In genomic region chr6:111842271-111842822, GRCh38 we compare ENCODE assay signal across 18 cellular contexts. TPM values are rescaled to one million over a fixed set of nuclear protein-coding genes. Genes with fewer than 3 reads are reported as not detected.
A peak's percentile ranks its signal among the peaks of the same experiment; 100 is the strongest.
DNase-seq lines count a peak whose midpoint lies in the region; ATAC-seq, FAIRE-seq and TF ChIP-seq lines count a peak whose summit lies in the region.
"Had no signal": no experiment of that assay in that cellular context is flagged by ENCODE, and none has a peak within 500 bp of the region (broad histone marks: within the 10 kb centered on the region; RNA-seq: fewer than 3 reads in every experiment).

No MANE protein-coding gene starts in this region.

- peaks cover 32% of the 10 kb centered on the region for H3K4me1 Mint-ChIP-seq in astrocyte (ENCODE audit: low read depth, unreplicated experiment)
- peaks cover 0 to 56% (median 0%) of the 10 kb centered on the region in 7 donors for H3K4me1 Mint-ChIP-seq in naive thymus-derived CD4-positive, alpha-beta T cell

- H3K9ac ChIP-seq in astrocyte (ENCODE audit: low read length): peak overlapping the region; percentile 49

- no peaks in the 10 kb centered on the region for H3K9me3 ChIP-seq in left ventricle myocardium inferior (replicated peaks)
- no peaks in the 10 kb centered on the region for H3K9me3 ChIP-seq in astrocyte (ENCODE audit: insufficient read depth, low read depth, low read length)
- no peaks in the 10 kb centered on the region for H3K9me3 ChIP-seq in naive thymus-derived CD4-positive, alpha-beta T cell (ENCODE audit: control insufficient read depth in 2 of 3, low read length in 3 of 3)

- TF ChIP-seq CTCF in left ventricle myocardium inferior (IDR thresholded peaks at IDR 0.05; ENCODE audit: borderline replicate concordance): no peak
- TF ChIP-seq CTCF in astrocyte (IDR thresholded peaks at IDR 0.05; ENCODE audit: insufficient read depth, low read depth, low read length): no peak

- H3K4me1 ChIP-seq in left ventricle myocardium inferior (peaks cover 87% of the 10 kb centered on the region), astrocyte (ENCODE audit: insufficient read depth, low read length) (peaks cover 46% of the 10 kb centered on the region)
- H3K4me1 ChIP-seq in naive thymus-derived CD4-positive, alpha-beta T cell (ENCODE audit: control insufficient read depth in 2 of 2, insufficient read depth in 2 of 2, low read length in 2 of 2): peaks cover 99 to 100% of the 10 kb centered on the region in 2 donors

- no peak for ATAC-seq in naive thymus-derived CD4-positive, alpha-beta T cell
- no peak for ATAC-seq in HG03342 (IDR thresholded peaks at IDR 0.05; ENCODE audit: unreplicated experiment)
- ATAC-seq: stimulated activated naive B cell treated with anti-CD40 and anti-IgM and Interleukin-4, amounts not matched to agents 10 μg/mL and 1 μg/mL and 100 μg/mL, for 72 hours had no signal

- FAIRE-seq in astrocyte (lab: Jason Lieb, UNC): no peak
- FAIRE-seq: D721Med had no signal

- H3K27ac ChIP-seq in left ventricle myocardium inferior (replicated peaks) (peak overlapping the region; percentile 53), astrocyte (ENCODE audit: low read depth, low read length) (peak overlapping the region; percentile 77)
- H3K27ac ChIP-seq in naive thymus-derived CD4-positive, alpha-beta T cell (ENCODE audit: low read depth, low read length): peak overlapping the region; percentile 62

- H3K36me3 ChIP-seq in left ventricle myocardium inferior (no peaks in the 10 kb centered on the region), astrocyte (ENCODE audit: insufficient read depth, low read length) (no peaks in the 10 kb centered on the region)
- peaks cover 0 to 8% (median 0%) of the 10 kb centered on the region in 3 experiments for H3K36me3 ChIP-seq in naive thymus-derived CD4-positive, alpha-beta T cell (ENCODE audit: control insufficient read depth in 2 of 3, insufficient read depth in 3 of 3, low read length in 3 of 3)

- POLR2A ChIA-PET in naive thymus-derived CD4-positive, alpha-beta T cell (lab: Charles Lee): interaction anchor here (0.6 to 1.6 kb wide), 5 partner anchors 10 to 199 kb away, joined by 3 read pairs; no protein-coding TSS in a partner anchor

- peaks cover 23% of the 10 kb centered on the region for H4K20me1 ChIP-seq in astrocyte (ENCODE audit: insufficient read depth, low read length)

- intact Hi-C loops in left ventricle myocardium inferior (cut with micrococcal nuclease) (no loop called here), cardiac septum (cut with DNase I) (no loop called here)
- intact Hi-C loops in naive thymus-derived CD4-positive, alpha-beta T cell (cut with micrococcal nuclease): loop anchor here in 1 of 2 donors (1.0 to 10.0 kb wide), 4 partner anchors 9 to 358 kb away; partner anchors contain the start of gene REV3L

- DNase-seq in left ventricle myocardium inferior: no peak
- no peak for DNase-seq in cardiac septum (ENCODE audit: low spot score)
- no peak for DNase-seq in astrocyte (ENCODE audit: low read depth)
- no peak for DNase-seq in naive thymus-derived CD4-positive, alpha-beta T cell
- DNase-seq in stimulated activated CD8-positive, alpha-beta memory T cell treated with anti-CD3 and anti-CD28 coated beads, Interleukin-4, amount 100 ng/mL, for 48 hours: no peak
- DNase-seq in NCI-H446 (lab: John Stamatoyannopoulos, UW): no peak
- DNase-seq in activated CD4-positive, alpha-beta T cell treated with anti-CD3 and anti-CD28 coated beads for 4 hours: no peak
- DNase-seq: activated CD4-positive, alpha-beta T cell treated with anti-CD3 and anti-CD28 coated beads, Interleukin-2, amount 50 U/mL, for 4 hours; anterior cingulate cortex; KG1; NCI-H2081; SHP77 treated with DMSO at 0.1 percent for 48 hours had no signal

- no peak overlapping the region for H3K4me3 Mint-ChIP-seq in astrocyte (ENCODE audit: unreplicated experiment)
- H3K4me3 Mint-ChIP-seq in naive thymus-derived CD4-positive, alpha-beta T cell: no peak overlapping the region
- H3K4me3 Mint-ChIP-seq: activated T-helper 1 cell treated with anti-CD3 and anti-CD28 coated beads, Interleukin-12 subunit alpha, Interleukin-12 subunit beta, Interleukin-2, Interleukin-4 antibody, amounts not matched to agents 30 ng/mL and 10 ng/mL and 1 ng/mL, durations not matched to agents 14 hours and 24 hours and 36 hours; dendritic cell treated with granulocyte-macrophage colony-stimulating factor and Interleukin-4, amounts not matched to agents 40 ng/mL and 50 ng/mL, for 4 days; nephron; stimulated activated naive B cell treated with anti-CD40 and anti-IgM and Interleukin-4, amounts not matched to agents 10 μg/mL and 1 μg/mL and 100 μg/mL, for 72 hours had no signal

- peak overlapping the region; percentile 15 for H2AFZ ChIP-seq in astrocyte (ENCODE audit: low read depth, low read length)

- H3K27me3 ChIP-seq in left ventricle myocardium inferior (ENCODE audit: low read depth) (no peaks in the 10 kb centered on the region), astrocyte (ENCODE audit: insufficient read depth, low read length) (no peaks in the 10 kb centered on the region)
- H3K27me3 ChIP-seq in naive thymus-derived CD4-positive, alpha-beta T cell (ENCODE audit: control insufficient read depth in 2 of 2, insufficient read depth in 2 of 2, low read length in 2 of 2): no peaks in the 10 kb centered on the region

- peak overlapping the region; percentile 62 for H3K4me2 ChIP-seq in astrocyte (ENCODE audit: low read length)

- peaks cover 9% of the 10 kb centered on the region for H3K36me3 Mint-ChIP-seq in astrocyte (ENCODE audit: low read depth, unreplicated experiment)
- peaks cover 0 to 48% (median 5%) of the 10 kb centered on the region in 5 donors for H3K36me3 Mint-ChIP-seq in naive thymus-derived CD4-positive, alpha-beta T cell

- no peak overlapping the region for H3K27ac Mint-ChIP-seq in astrocyte (ENCODE audit: unreplicated experiment)
- no peak overlapping the region for H3K27ac Mint-ChIP-seq in naive thymus-derived CD4-positive, alpha-beta T cell
- H3K27ac Mint-ChIP-seq: activated T-helper 1 cell treated with anti-CD3 and anti-CD28 coated beads, Interleukin-12 subunit alpha, Interleukin-12 subunit beta, Interleukin-2, Interleukin-4 antibody, amounts not matched to agents 30 ng/mL and 10 ng/mL and 1 ng/mL, durations not matched to agents 14 hours and 24 hours and 36 hours; dendritic cell treated with granulocyte-macrophage colony-stimulating factor and Interleukin-4, amounts not matched to agents 40 ng/mL and 50 ng/mL, for 4 days; nephron had no signal

- H3K27me3 Mint-ChIP-seq in astrocyte (ENCODE audit: low read depth, unreplicated experiment): no peaks in the 10 kb centered on the region
- H3K27me3 Mint-ChIP-seq in naive thymus-derived CD4-positive, alpha-beta T cell: no peaks in the 10 kb centered on the region
- H3K27me3 Mint-ChIP-seq: dendritic cell treated with granulocyte-macrophage colony-stimulating factor and Interleukin-4, amounts not matched to agents 40 ng/mL and 50 ng/mL, for 4 days; stimulated activated naive B cell treated with anti-CD40 and anti-IgM and Interleukin-4, amounts not matched to agents 10 μg/mL and 1 μg/mL and 100 μg/mL, for 72 hours had no signal

- no peaks in the 10 kb centered on the region for H3K9me3 Mint-ChIP-seq in astrocyte (ENCODE audit: unreplicated experiment)
- no peaks in the 10 kb centered on the region for H3K9me3 Mint-ChIP-seq in naive thymus-derived CD4-positive, alpha-beta T cell
- H3K9me3 Mint-ChIP-seq: activated T-helper 1 cell treated with anti-CD3 and anti-CD28 coated beads, Interleukin-12 subunit alpha, Interleukin-12 subunit beta, Interleukin-2, Interleukin-4 antibody, amounts not matched to agents 30 ng/mL and 10 ng/mL and 1 ng/mL, durations not matched to agents 14 hours and 24 hours and 36 hours; dendritic cell treated with granulocyte-macrophage colony-stimulating factor and Interleukin-4, amounts not matched to agents 40 ng/mL and 50 ng/mL, for 4 days; nephron had no signal

- CTCF ChIA-PET in naive thymus-derived CD4-positive, alpha-beta T cell (lab: Charles Lee): interaction anchor here (1.0 to 1.6 kb wide), 4 partner anchors 15 to 82 kb away, joined by 3 to 6 read pairs (median 3); partner anchors contain the start of gene FYN

- H3K4me3 ChIP-seq in left ventricle myocardium inferior (no peak overlapping the region), astrocyte (ENCODE audit: insufficient read depth, low read depth, low read length) (no peak overlapping the region)
- H3K4me3 ChIP-seq in naive thymus-derived CD4-positive, alpha-beta T cell (ENCODE audit: low read length): no peak overlapping the region

- peaks cover 66% of the 10 kb centered on the region for H3K79me2 ChIP-seq in astrocyte (ENCODE audit: insufficient read depth, low read length)

RNA-seq across cellular contexts. Expression of gene FYN, which starts 30.9 kb away (rescaled TPM):
- 46.3 TPM for total RNA-seq in left ventricle myocardium inferior
- 65.3 TPM for total RNA-seq in cardiac septum
- 167 and 168 TPM in 2 replicates for total RNA-seq in astrocyte
- 100 to 1,000 TPM; 200 to 720 (median 447) TPM for total RNA-seq in naive thymus-derived CD4-positive, alpha-beta T cell
- 100 to 1,000 TPM; 226 to 330 TPM for polyA plus RNA-seq in naive thymus-derived CD4-positive, alpha-beta T cell
